ENCODE assay signal across 32 cellular contexts in genomic region chr14:71062581-71063303, GRCh38.
DNase-seq lines count a peak whose midpoint lies in the region; ATAC-seq, FAIRE-seq and TF ChIP-seq lines count a peak whose summit lies in the region.
"Had no signal": no experiment of that assay in that cellular context is flagged by ENCODE, and none has a peak within 500 bp of the region (broad histone marks: within the 10 kb centered on the region; RNA-seq: fewer than 3 reads in every experiment).

No MANE protein-coding gene starts in this region.

- CTCF ChIA-PET in MCF 10A (lab: Yijun Ruan, JAX) = interaction anchor here (1.0 kb wide), 1 partner anchor 15 kb away, joined by 3 read pairs; no protein-coding TSS in a partner anchor

- peaks cover 7% of the 10 kb centered on the region for H3K79me2 ChIP-seq in osteoblast (ENCODE audit: insufficient read depth, low read length)

- in situ Hi-C loops in brain microvascular endothelial cell (cut with HindIII; ENCODE audit: low pct_ligation_motif_present, low sequenced_read_pairs) = no loop called here

- H3K27me3 ChIP-seq in breast epithelium (no peaks in the 10 kb centered on the region), brain microvascular endothelial cell (replicated peaks) (no peaks in the 10 kb centered on the region), foreskin keratinocyte (no peaks in the 10 kb centered on the region), osteoblast (ENCODE audit: insufficient read depth, low read length) (no peaks in the 10 kb centered on the region)
- H3K27me3 ChIP-seq: ascending aorta, thyroid gland had no signal

- no peaks in the 10 kb centered on the region for H3K4me1 Mint-ChIP-seq in MCF 10A (ENCODE audit: insufficient read depth, unreplicated experiment)

- H3K9me3 ChIP-seq in breast epithelium (no peaks in the 10 kb centered on the region), osteoblast (ENCODE audit: low read depth, low read length) (no peaks in the 10 kb centered on the region)
- H3K9me3 ChIP-seq: ascending aorta, thyroid gland had no signal

- no peak overlapping the region for H3K4me3 Mint-ChIP-seq in MCF 10A (ENCODE audit: unreplicated experiment)
- H3K4me3 Mint-ChIP-seq: activated CD8-positive, alpha-beta T cell treated with anti-CD3 and anti-CD28 coated beads for 36 hours; activated naive CD8-positive, alpha-beta T cell treated with anti-CD3 and anti-CD28 coated beads for 36 hours; CD4-positive, alpha-beta T cell; naive B cell; stimulated activated naive CD8-positive, alpha-beta T cell treated with anti-CD3 and anti-CD28 coated beads, Interleukin-15, Interleukin-2, amounts not matched to agents 100 ng/mL and 50 ng/mL, for 24 hours had no signal

- DNase-seq in MCF 10A (ENCODE audit: unreplicated experiment) (peak; percentile 32), breast epithelium (ENCODE audit: low spot score in 2 of 2) (no peak), brain microvascular endothelial cell (peak; percentile 24), foreskin keratinocyte (no peak), osteoblast (ENCODE audit: insufficient read length, low spot score, missing footprints) (no peak), GM12892 (ENCODE audit: insufficient read length) (no peak), GF-D8 (lab: John Stamatoyannopoulos, UW) (no peak)
- DNase-seq in activated effector memory CD4-positive, alpha-beta T cell treated with anti-CD3 and anti-CD28 coated beads, Interleukin-2, amount 50 U/mL, for 16 hours = no peak
- DNase-seq: activated CD4-positive, alpha-beta T cell treated with anti-CD3 and anti-CD28 coated beads for 1 hour; activated CD8-positive, alpha-beta T cell treated with anti-CD3 and anti-CD28 coated beads for 36 hours; activated naive CD8-positive, alpha-beta T cell treated with anti-CD3 and anti-CD28 coated beads for 36 hours; activated T-cell treated with anti-CD3 and anti-CD28 coated beads for 4 hours; AML-193; CD4-positive, alpha-beta T cell; central memory CD4-positive, alpha-beta T cell; dermis blood vessel endothelial cell; left ventricle myocardium inferior; naive B cell; NCI-H1417; NCI-H2081; NCI-H446; NCI-H82; T-helper 2 cell; thyroid gland had no signal

- no peak overlapping the region for H2AFZ ChIP-seq in osteoblast (ENCODE audit: low read length)

- BruUV-seq in MCF 10A (replicated peaks; lab: Mats Ljungman, UMichigan) = no TSS peak

- no peak for FAIRE-seq in GM12892 (lab: Jason Lieb, UNC)
- FAIRE-seq: D721Med, GM12878, H54 had no signal

- no peak for TF ChIP-seq CTCF in MCF 10A (IDR thresholded peaks at IDR 0.05; ENCODE audit: unreplicated experiment)
- no peak for TF ChIP-seq CTCF in breast epithelium (IDR thresholded peaks at IDR 0.05)
- TF ChIP-seq CTCF in brain microvascular endothelial cell (IDR thresholded peaks at IDR 0.05; ENCODE audit: low read depth, low read length, missing control alignments) = no peak
- TF ChIP-seq CTCF in foreskin keratinocyte (conservative IDR thresholded peaks at IDR 0.05) = no peak
- TF ChIP-seq CTCF in osteoblast (IDR thresholded peaks at IDR 0.05; ENCODE audit: extremely low read depth, low read depth, low read length) = no peak

- H3K27ac ChIP-seq in breast epithelium = no peak overlapping the region
- H3K27ac ChIP-seq in brain microvascular endothelial cell = no peak overlapping the region
- no peak overlapping the region for H3K27ac ChIP-seq in foreskin keratinocyte
- no peak overlapping the region for H3K27ac ChIP-seq in osteoblast (ENCODE audit: low read depth, low read length)
- H3K27ac ChIP-seq: ascending aorta, left ventricle myocardium inferior, skin epidermis, thyroid gland had no signal

- H3K36me3 ChIP-seq in breast epithelium (no peaks in the 10 kb centered on the region), brain microvascular endothelial cell (replicated peaks) (peaks cover 9% of the 10 kb centered on the region), osteoblast (ENCODE audit: insufficient read depth, low read length) (peaks cover 20% of the 10 kb centered on the region)

- H4K20me1 ChIP-seq in osteoblast (ENCODE audit: insufficient read depth, low read length) = peaks cover 3% of the 10 kb centered on the region

- peak; percentile 91 for ATAC-seq in foreskin keratinocyte
- ATAC-seq: activated CD8-positive, alpha-beta T cell treated with anti-CD3 and anti-CD28 coated beads for 36 hours; GM12878; Right ventricle myocardium inferior; SK-N-SH treated with all-trans-retinoic acid at 6 μM for 48 hours had no signal

- no peak overlapping the region for H3K4me3 ChIP-seq in breast epithelium
- H3K4me3 ChIP-seq in brain microvascular endothelial cell (ENCODE audit: low read depth, low read length) = no peak overlapping the region
- H3K4me3 ChIP-seq in osteoblast (ENCODE audit: insufficient read depth, low read length) = no peak overlapping the region
- H3K4me3 ChIP-seq: ascending aorta, GM12878, left ventricle myocardium inferior, skin epidermis, thyroid gland had no signal

- TF ChIP-seq POLR2A in breast epithelium (IDR thresholded peaks at IDR 0.05) (no peak), GM12892 (IDR thresholded peaks at IDR 0.05; ENCODE audit: low read depth, low read length) (no peak)

- H3K27ac Mint-ChIP-seq in MCF 10A (ENCODE audit: low read depth, unreplicated experiment) = peak overlapping the region; percentile 61
- H3K27ac Mint-ChIP-seq: activated CD8-positive, alpha-beta T cell treated with anti-CD3 and anti-CD28 coated beads for 36 hours; activated naive CD8-positive, alpha-beta T cell treated with anti-CD3 and anti-CD28 coated beads for 36 hours; stimulated activated naive CD8-positive, alpha-beta T cell treated with anti-CD3 and anti-CD28 coated beads, Interleukin-15, Interleukin-2, amounts not matched to agents 100 ng/mL and 50 ng/mL, for 24 hours had no signal

- H3K36me3 Mint-ChIP-seq in MCF 10A (ENCODE audit: insufficient read depth, unreplicated experiment) = peaks cover 64% of the 10 kb centered on the region

- peak overlapping the region; percentile 15 for H3K4me2 ChIP-seq in osteoblast (ENCODE audit: insufficient read depth, low read length)

- no peaks in the 10 kb centered on the region for H3K4me1 ChIP-seq in breast epithelium
- peaks cover 13% of the 10 kb centered on the region for H3K4me1 ChIP-seq in foreskin keratinocyte
- H3K4me1 ChIP-seq in osteoblast (ENCODE audit: insufficient read depth, low read length) = peaks cover 24% of the 10 kb centered on the region
- H3K4me1 ChIP-seq: ascending aorta, thyroid gland had no signal

- H3K27me3 Mint-ChIP-seq in MCF 10A (ENCODE audit: insufficient read depth, unreplicated experiment) = no peaks in the 10 kb centered on the region
- H3K27me3 Mint-ChIP-seq: activated CD8-positive, alpha-beta T cell treated with anti-CD3 and anti-CD28 coated beads for 36 hours; activated naive CD8-positive, alpha-beta T cell treated with anti-CD3 and anti-CD28 coated beads for 36 hours; CD4-positive, alpha-beta T cell; naive B cell; stimulated activated naive CD8-positive, alpha-beta T cell treated with anti-CD3 and anti-CD28 coated beads, Interleukin-15, Interleukin-2, amounts not matched to agents 100 ng/mL and 50 ng/mL, for 24 hours had no signal

- peaks cover 10% of the 10 kb centered on the region for H3K9me3 Mint-ChIP-seq in MCF 10A (ENCODE audit: unreplicated experiment)

- POLR2A ChIA-PET in MCF 10A (lab: Yijun Ruan, JAX) = interaction anchor here (3.5 kb wide), 1 partner anchor 13 kb away, joined by 11 read pairs; no protein-coding TSS in a partner anchor

- intact Hi-C loops in MCF 10A (cut with micrococcal nuclease) = no loop called here
- intact Hi-C loops in breast epithelium (cut with DNase I; ENCODE audit: low total_unique reads) = loop anchor here (5.0 kb wide), 1 partner anchor 965 kb away; no protein-coding TSS in a partner anchor

Comparison
In these comparisons a context has a peak if more than half of its experiments do, and no peak if none do; other contexts are left out.
1. DNase-seq: peak in MCF 10A (single experiment) and brain microvascular endothelial cell (single experiment); none in breast epithelium (0 of 2), foreskin keratinocyte (0 of 2), osteoblast (single experiment), GM12892 (single experiment), GF-D8 (single experiment) and activated effector memory CD4-positive, alpha-beta T cell treated with anti-CD3 and anti-CD28 coated beads, Interleukin-2, amount 50 U/mL, for 16 hours (single experiment).